ENCODE assay signal across 14 cellular contexts in genomic region chr11:47499160-47499559, GRCh38. TPM values are rescaled to one million over a fixed set of nuclear protein-coding genes. Genes with fewer than 3 reads are reported as not detected.
DNase-seq lines count a peak whose midpoint lies in the region; ATAC-seq and TF ChIP-seq lines count a peak whose summit lies in the region.
"Had no signal": no experiment of that assay in that cellular context is flagged by ENCODE, and none has a peak within 500 bp of the region (broad histone marks: within the 10 kb centered on the region; RNA-seq: fewer than 3 reads in every experiment).

No MANE protein-coding gene starts in this region.

- POLR2A ChIA-PET in A673 (lab: Charles Lee; ENCODE audit: low non-redundant PET), result interaction anchor here (1.0 kb wide), 1 partner anchor 16 kb away, joined by 4 read pairs; no protein-coding TSS in a partner anchor
- POLR2A ChIA-PET in CD4-positive, alpha-beta memory T cell (lab: Charles Lee; ENCODE audit: partially characterized antibody), result no interaction called here

- BruUV-seq in A673 (replicated peaks; lab: Mats Ljungman, UMichigan), result no TSS peak

- no peaks in the 10 kb centered on the region for H3K9me3 Mint-ChIP-seq in CD4-positive, alpha-beta memory T cell

- H3K9me3 ChIP-seq in A673 (ENCODE audit: low read depth, low read length, poor library complexity, severe bottlenecking) (no peaks in the 10 kb centered on the region), T-helper 17 cell (ENCODE audit: control insufficient read depth, low read length, poor library complexity, severe bottlenecking) (no peaks in the 10 kb centered on the region), lower lobe of right lung (no peaks in the 10 kb centered on the region), stomach (no peaks in the 10 kb centered on the region)
- H3K9me3 ChIP-seq in CD4-positive, alpha-beta memory T cell (ENCODE audit: control insufficient read depth in 1 of 2, low read length in 2 of 2), result no peaks in the 10 kb centered on the region

- H3K4me1 Mint-ChIP-seq in CD4-positive, alpha-beta memory T cell, result peaks cover 31 to 57% (median 39%) of the 10 kb centered on the region in 4 donors
- H3K4me1 Mint-ChIP-seq in T-helper 17 cell, result peaks cover 33% of the 10 kb centered on the region

- no peaks in the 10 kb centered on the region for H3K27me3 Mint-ChIP-seq in CD4-positive, alpha-beta memory T cell
- H3K27me3 Mint-ChIP-seq in T-helper 17 cell, result no peaks in the 10 kb centered on the region

- 46 to 62% (median 53%) methylated on average over 2 of the region's 2 CpGs for WGBS in stomach, 5 donors

- ATAC-seq in T-helper 17 cell (no peak), lower lobe of right lung (no peak), HG03460 (IDR thresholded peaks at IDR 0.05; ENCODE audit: unreplicated experiment) (no peak), GM18520 (IDR thresholded peaks at IDR 0.05; ENCODE audit: unreplicated experiment) (no peak)

- no peaks in the 10 kb centered on the region for H3K27me3 ChIP-seq in A673 (replicated peaks; ENCODE audit: insufficient read depth, low read depth, low read length, poor library complexity)
- H3K27me3 ChIP-seq in CD4-positive, alpha-beta memory T cell (ENCODE audit: insufficient read depth, low read length), result no peaks in the 10 kb centered on the region
- no peaks in the 10 kb centered on the region for H3K27me3 ChIP-seq in lower lobe of right lung (ENCODE audit: low read depth)
- H3K27me3 ChIP-seq in stomach, result no peaks in the 10 kb centered on the region
- H3K27me3 ChIP-seq: brain microvascular endothelial cell had no signal

- peak overlapping the region; percentile 8 for H3K27ac ChIP-seq in A673 (ENCODE audit: low read depth, low read length, poor library complexity, severe bottlenecking)
- no peak overlapping the region for H3K27ac ChIP-seq in CD4-positive, alpha-beta memory T cell (ENCODE audit: low read depth, low read length)
- H3K27ac ChIP-seq in lower lobe of right lung, result peak overlapping the region; percentile 59
- H3K27ac ChIP-seq in stomach, result peak overlapping the region in 2 of 5 donors; percentile 6 to 47
- H3K27ac ChIP-seq: brain microvascular endothelial cell had no signal

- peak overlapping the region in 4 of 7 donors; percentile 5 to 32 (median 23) for H3K27ac Mint-ChIP-seq in CD4-positive, alpha-beta memory T cell
- peak overlapping the region; percentile 65 for H3K27ac Mint-ChIP-seq in T-helper 17 cell

- H3K36me3 Mint-ChIP-seq in CD4-positive, alpha-beta memory T cell, result peaks cover 7 to 42% of the 10 kb centered on the region in 2 donors
- peaks cover 3% of the 10 kb centered on the region for H3K36me3 Mint-ChIP-seq in T-helper 17 cell (ENCODE audit: low read depth)

- CTCF ChIA-PET in A673 (lab: Charles Lee), result interaction anchor here (0.5 kb wide), 1 partner anchor 45 kb away, joined by 6 read pairs; no protein-coding TSS in a partner anchor
- CTCF ChIA-PET in CD4-positive, alpha-beta memory T cell (lab: Charles Lee; ENCODE audit: partially characterized antibody), result interaction anchor here (1.4 to 1.7 kb wide), 2 partner anchors 9 to 11 kb away, joined by 5 read pairs; no protein-coding TSS in a partner anchor

- peaks cover 66% of the 10 kb centered on the region for H3K4me1 ChIP-seq in A673 (ENCODE audit: insufficient read depth, low read length, poor library complexity, severe bottlenecking)
- peaks cover 47% of the 10 kb centered on the region for H3K4me1 ChIP-seq in CD4-positive, alpha-beta memory T cell (ENCODE audit: insufficient read depth, low read length)
- H3K4me1 ChIP-seq in lower lobe of right lung, result peaks cover 49% of the 10 kb centered on the region
- H3K4me1 ChIP-seq in stomach, result peaks cover 18 to 97% (median 58%) of the 10 kb centered on the region in 4 donors

- TF ChIP-seq POLR2A in stomach (IDR thresholded peaks at IDR 0.05), result no peak

- intact Hi-C loops in A673 (cut with micrococcal nuclease; ENCODE audit: unreplicated experiment), result no loop called here
- intact Hi-C loops in CD4-positive, alpha-beta memory T cell (cut with micrococcal nuclease), result no loop called here
- intact Hi-C loops in lower lobe of right lung (cut with DNase I), result no loop called here
- intact Hi-C loops in stomach (cut with DNase I; ENCODE audit: low total_unique reads), result no loop called here

- H3K4me3 Mint-ChIP-seq in CD4-positive, alpha-beta memory T cell, result no peak overlapping the region
- H3K4me3 Mint-ChIP-seq in T-helper 17 cell, result no peak overlapping the region

- no peak for TF ChIP-seq CTCF in A673 (conservative IDR thresholded peaks at IDR 0.05; ENCODE audit: low read depth, low read length)
- TF ChIP-seq CTCF in lower lobe of right lung (IDR thresholded peaks at IDR 0.05), result no peak
- no peak for TF ChIP-seq CTCF in stomach (IDR thresholded peaks at IDR 0.05)

- DNase-seq in A673 (ENCODE audit: low spot score) (no peak), T-helper 17 cell (no peak), lower lobe of right lung (no peak), GM19240 (ENCODE audit: insufficient read length, low spot score) (no peak), stomach (no peak)
- DNase-seq in CD4-positive, alpha-beta memory T cell, result no peak
- DNase-seq: brain microvascular endothelial cell, NCI-H1048, NCI-H524 treated with DMSO at 0.1 percent for 48 hours, SIG-M5 had no signal

- H3K4me3 ChIP-seq in A673 (ENCODE audit: low read depth, low read length, poor library complexity, severe bottlenecking), result no peak overlapping the region
- no peak overlapping the region for H3K4me3 ChIP-seq in CD4-positive, alpha-beta memory T cell (ENCODE audit: low read length in 2 of 2)
- no peak overlapping the region for H3K4me3 ChIP-seq in lower lobe of right lung
- no peak overlapping the region for H3K4me3 ChIP-seq in stomach
- H3K4me3 ChIP-seq: lung had no signal

- no peak for TF ChIP-seq EP300 in stomach (IDR thresholded peaks at IDR 0.05)

- H3K36me3 ChIP-seq in A673 (ENCODE audit: insufficient read depth, low read length, poor library complexity, severe bottlenecking) (peaks cover 35% of the 10 kb centered on the region), lower lobe of right lung (peaks cover 7% of the 10 kb centered on the region), stomach (peaks cover 0 to 20% (median 10%) of the 10 kb centered on the region in 4 donors)
- H3K36me3 ChIP-seq in CD4-positive, alpha-beta memory T cell (ENCODE audit: insufficient read depth, low read length), result peaks cover 25% of the 10 kb centered on the region

RNA-seq across cellular contexts. Expression of gene RAPSN, which starts 50.2 kb away (rescaled TPM):
- 1.0 TPM in 2 replicates for total RNA-seq in A673 (2021)
- total RNA-seq in CD4-positive, alpha-beta memory T cell, result 1 to 10 TPM in 1 of 2 experiments, under 1 TPM in 1; 0.55 to 1.7 TPM
- not detected for polyA plus RNA-seq in CD4-positive, alpha-beta memory T cell
- total RNA-seq in T-helper 17 cell, result 1 to 10 TPM; 3.0 to 3.1 TPM
- 1.2 TPM for total RNA-seq in lower lobe of right lung
- total RNA-seq in stomach, result 1 to 10 TPM in 2 of 5 donors, not detected in 3; 1.1 to 1.2 TPM
- under 1 TPM in 1 of 3 donors, not detected in 2; 0.20 TPM for polyA plus RNA-seq in stomach
- total RNA-seq: subcutaneous adipose tissue had no signal

RNA-seq across cellular contexts. Expression of gene CELF1, which starts 53.8 kb away (rescaled TPM):
- total RNA-seq in A673 (2021) (246 and 257 TPM in 2 replicates), T-helper 17 cell (100 to 1,000 TPM; 113 to 127 TPM), lower lobe of right lung (105 TPM), stomach (100 to 1,000 TPM in 2 of 5 donors, 10 to 100 TPM in 3; 39.7 to 206 (median 95.2) TPM)
- total RNA-seq in CD4-positive, alpha-beta memory T cell, result 100 to 1,000 TPM; 145 to 149 TPM
- polyA plus RNA-seq in CD4-positive, alpha-beta memory T cell, result 10 to 100 TPM; 45.6 to 76.2 TPM
- polyA plus RNA-seq in stomach, result 10 to 100 TPM; 12.7 to 18.5 (median 17.7) TPM
